26 cellular contexts compared by ENCODE assay signal in genomic region chr5:39605145-39605544, GRCh38.
DNase-seq lines count a peak whose midpoint lies in the region; ATAC-seq, FAIRE-seq and TF ChIP-seq lines count a peak whose summit lies in the region.
"Had no signal": no experiment of that assay in that cellular context is flagged by ENCODE, and none has a peak within 500 bp of the region (broad histone marks: within the 10 kb centered on the region; RNA-seq: fewer than 3 reads in every experiment).

No MANE protein-coding gene starts in this region.

- TF ChIP-seq CTCF in HepG2 (CRISPR knock-in tag; IDR thresholded peaks at IDR 0.05) (no peak), right lobe of liver (IDR thresholded peaks at IDR 0.05) (no peak), PC-3 (conservative IDR thresholded peaks at IDR 0.05; ENCODE audit: low read depth, low read length) (no peak), GM12878 (IDR thresholded peaks at IDR 0.05 in 2 of 3, conservative IDR thresholded peaks at IDR 0.05 in 1 of 3; ENCODE audit: control insufficient read depth in 2 of 3, extremely low read depth in 1 of 3, insufficient read depth in 1 of 3, low read depth in 3 of 3, low read length in 3 of 3) (no peak), RWPE1 (conservative IDR thresholded peaks at IDR 0.05; ENCODE audit: low read depth) (no peak)

- in situ Hi-C loops in HepG2 (cut with HindIII; ENCODE audit: extremely low pct_ligation_motif_present, low pct_unique_long_range_greater_than_20kb) (loop anchor here (10.0 kb wide), 1 partner anchor 90 kb away; no protein-coding TSS in a partner anchor), GM12878 (cut with MboI) (no loop called here)

- H3K27ac ChIP-seq in HepG2 (ENCODE audit: extremely low read length, insufficient read depth, low read length) (no peak overlapping the region), right lobe of liver (no peak overlapping the region), PC-3 (ENCODE audit: low read length) (peak overlapping the region; percentile 71), GM12878 (ENCODE audit: control insufficient read depth, insufficient read depth) (no peak overlapping the region), RWPE1 (no peak overlapping the region)

- no peak for TF ChIP-seq EP300 in HepG2 (IDR thresholded peaks at IDR 0.05; ENCODE audit: low read depth in 2 of 2, low read length in 2 of 2)
- no peak for TF ChIP-seq EP300 in HepG2 (CRISPR knock-in tag; IDR thresholded peaks at IDR 0.05; ENCODE audit: borderline replicate concordance)
- TF ChIP-seq EP300 in GM12878 (IDR thresholded peaks at IDR 0.05; ENCODE audit: borderline replicate concordance in 1 of 2, control insufficient read depth in 1 of 2, low read depth in 2 of 2, low read length in 2 of 2) = no peak

- intact Hi-C loops in HepG2 (cut with micrococcal nuclease; ENCODE audit: unreplicated experiment) (no loop called here), right lobe of liver (cut with DNase I) (no loop called here), PC-3 (cut with micrococcal nuclease) (no loop called here), GM12878 (cut with micrococcal nuclease; ENCODE audit: unreplicated experiment) (no loop called here)

- BruUV-seq in HepG2 (replicated peaks; lab: Mats Ljungman, UMichigan) = no TSS peak
- no TSS peak for BruUV-seq in PC-3 (replicated peaks; lab: Mats Ljungman, UMichigan)
- BruUV-seq in GM12878 (replicated peaks; lab: Mats Ljungman, UMichigan) = no TSS peak

- no peak for ATAC-seq in HepG2
- ATAC-seq in right lobe of liver = no peak
- no peak for ATAC-seq in PC-3
- peak; percentile 25; the same call in 1 of the 3 replicates for ATAC-seq in GM12878
- ATAC-seq in GM18517 (IDR thresholded peaks at IDR 0.05; ENCODE audit: unreplicated experiment) = no peak
- ATAC-seq: SK-N-SH treated with all-trans-retinoic acid at 6 μM for 48 hours, T-helper 17 cell had no signal

- no peak for FAIRE-seq in HepG2 (lab: Jason Lieb, UNC)
- FAIRE-seq in GM12878 (lab: Jason Lieb, UNC) = no peak
- peak; percentile 42 for FAIRE-seq in urothelium cell line (lab: Jason Lieb, UNC)

- DNase-seq in HepG2 (ENCODE audit: low spot score) = no peak
- no peak for DNase-seq in right lobe of liver
- DNase-seq in PC-3 = no peak
- no peak for DNase-seq in GM12878 (ENCODE audit: low read depth, low spot score)
- DNase-seq in urothelium cell line (ENCODE audit: low spot score) = no peak
- DNase-seq in NCI-H2081 treated with DMSO at 0.1 percent for 48 hours (lab: John Stamatoyannopoulos, UW) = no peak
- DNase-seq in RWPE1 (ENCODE audit: low spot score) = no peak
- DNase-seq: C1 segment of cervical spinal cord; CD4-positive, alpha-beta memory T cell; COR-L47; DMS79; EL; GDM1; GOT3; HCEC 1CT; NCI-H1092; NCI-H1417 treated with DMSO at 0.1 percent for 48 hours; NCI-H187; NCI-H2107; NCI-H526; NCI-H82; RPMI8226; SIG-M5; T-helper 17 cell had no signal

- H3K9ac ChIP-seq in HepG2 (ENCODE audit: insufficient read depth, low read depth, low read length) = no peak overlapping the region
- H3K9ac ChIP-seq in PC-3 (ENCODE audit: low read length) = peak overlapping the region; percentile 28; the same call in 1 of the 2 replicates
- no peak overlapping the region for H3K9ac ChIP-seq in GM12878 (ENCODE audit: control insufficient read depth, insufficient read depth, low read length)

- CTCF ChIA-PET in HepG2 (lab: Yijun Ruan, JAX; ENCODE audit: low intra/inter-chr PET ratio, low total read pairs) = no interaction called here
- CTCF ChIA-PET in PC-3 (lab: Charles Lee) = no interaction called here
- CTCF ChIA-PET in GM12878 (lab: Yijun Ruan, JAX) = interaction anchor here (1.6 kb wide), 1 partner anchor 10 kb away, joined by 4 read pairs; no protein-coding TSS in a partner anchor
- CTCF ChIA-PET in RWPE1 (lab: Yijun Ruan, JAX) = interaction anchor here (0.7 kb wide), 1 partner anchor 245 kb away, joined by 3 read pairs; no protein-coding TSS in a partner anchor

- H3K4me1 ChIP-seq in HepG2 (ENCODE audit: insufficient read depth, low read length) = no peaks in the 10 kb centered on the region
- H3K4me1 ChIP-seq in right lobe of liver = no peaks in the 10 kb centered on the region
- peaks cover 30% of the 10 kb centered on the region for H3K4me1 ChIP-seq in PC-3 (ENCODE audit: insufficient read depth, low read length)
- no peaks in the 10 kb centered on the region for H3K4me1 ChIP-seq in GM12878 (ENCODE audit: control insufficient read depth, insufficient read depth, low read length)

- no peaks in the 10 kb centered on the region for H3K9me2 ChIP-seq in PC-3 (replicated peaks; ENCODE audit: low read length)

- H3K4me3 ChIP-seq in HepG2 (replicated peaks in 1 of 3; ENCODE audit: insufficient read depth in 1 of 3, low read depth in 2 of 3, low read length in 3 of 3) = no peak overlapping the region
- no peak overlapping the region for H3K4me3 ChIP-seq in right lobe of liver
- no peak overlapping the region for H3K4me3 ChIP-seq in PC-3 (ENCODE audit: low read length)
- H3K4me3 ChIP-seq in GM12878 = no peak overlapping the region

- POLR2A ChIA-PET in HepG2 (lab: Yijun Ruan, JAX) = no interaction called here
- POLR2A ChIA-PET in PC-3 (lab: Charles Lee; ENCODE audit: unreplicated experiment) = interaction anchor here (0.6 kb wide), 1 partner anchor 425 kb away, joined by 8 read pairs; no protein-coding TSS in a partner anchor
- POLR2A ChIA-PET in GM12878 (lab: Charles Lee) = no interaction called here
- POLR2A ChIA-PET in RWPE1 (lab: Yijun Ruan, JAX; ENCODE audit: low non-redundant PET) = no interaction called here

- no peak overlapping the region for H3K4me2 ChIP-seq in HepG2 (ENCODE audit: low read depth, low read length)
- no peak overlapping the region for H3K4me2 ChIP-seq in PC-3 (ENCODE audit: low read length)
- H3K4me2 ChIP-seq in GM12878 (ENCODE audit: control insufficient read depth, insufficient read depth) = no peak overlapping the region

- H3K36me3 ChIP-seq in HepG2 (replicated peaks in 1 of 2; ENCODE audit: control insufficient read depth in 1 of 2, insufficient read depth in 2 of 2, low read length in 2 of 2) (no peaks in the 10 kb centered on the region), right lobe of liver (no peaks in the 10 kb centered on the region), PC-3 (ENCODE audit: low read depth, low read length) (no peaks in the 10 kb centered on the region), GM12878 (ENCODE audit: control insufficient read depth in 2 of 2, insufficient read depth in 2 of 2, low read length in 1 of 2) (no peaks in the 10 kb centered on the region)

- no peak overlapping the region for H2AFZ ChIP-seq in HepG2 (ENCODE audit: low read length)
- no peak overlapping the region for H2AFZ ChIP-seq in PC-3 (ENCODE audit: low read length)
- H2AFZ ChIP-seq in GM12878 (ENCODE audit: control insufficient read depth, low read depth, low read length) = no peak overlapping the region

- TF ChIP-seq POLR2A in HepG2 (IDR thresholded peaks at IDR 0.05; ENCODE audit: insufficient read depth in 1 of 2, low read depth in 2 of 2, low read length in 2 of 2) (no peak), right lobe of liver (IDR thresholded peaks at IDR 0.05) (no peak), GM12878 (IDR thresholded peaks at IDR 0.05; ENCODE audit: low read depth, low read length) (no peak)

- 44% methylated on average over 5 of the region's 5 CpGs for WGBS in HepG2 (ENCODE audit: low lambda C conversion rate)
- WGBS in right lobe of liver (ENCODE audit: insufficient coverage, low coverage, low lambda C conversion rate, missing lambda C conversion rate) = 94% methylated on average over 5 of the region's 5 CpGs
- 54% methylated on average over 5 of the region's 5 CpGs for WGBS in GM12878 (ENCODE audit: insufficient coverage, insufficient replicate concordance, low lambda C conversion rate, missing lambda C conversion rate)

- no peaks in the 10 kb centered on the region for H4K20me1 ChIP-seq in HepG2 (ENCODE audit: insufficient read depth, low read length)
- no peaks in the 10 kb centered on the region for H4K20me1 ChIP-seq in PC-3 (ENCODE audit: low read length)
- H4K20me1 ChIP-seq in GM12878 (ENCODE audit: control insufficient read depth, insufficient read depth) = no peaks in the 10 kb centered on the region

- H3K79me2 ChIP-seq in HepG2 (ENCODE audit: insufficient read depth, low read length) = no peaks in the 10 kb centered on the region
- no peaks in the 10 kb centered on the region for H3K79me2 ChIP-seq in PC-3 (ENCODE audit: low read length)
- no peaks in the 10 kb centered on the region for H3K79me2 ChIP-seq in GM12878 (ENCODE audit: control insufficient read depth, insufficient read depth, low read length)

- SMC1A ChIA-PET in GM12878 (lab: Charles Lee; ENCODE audit: uncharacterized antibody, unreplicated experiment) = interaction anchor here (1.0 to 1.5 kb wide), 2 partner anchors 8 to 9 kb away, joined by 3 to 10 read pairs; no protein-coding TSS in a partner anchor

- RAD21 ChIA-PET in GM12878 (lab: Charles Lee; ENCODE audit: unreplicated experiment) = no interaction called here

- TF ChIP-seq RAD21 in HepG2 (CRISPR knock-in tag; IDR thresholded peaks at IDR 0.05) (no peak), GM12878 (IDR thresholded peaks at IDR 0.05; ENCODE audit: insufficient read depth, low read depth, low read length) (no peak)

- H3K9me3 ChIP-seq in HepG2 (ENCODE audit: low read length) (no peaks in the 10 kb centered on the region), right lobe of liver (no peaks in the 10 kb centered on the region), PC-3 (ENCODE audit: low read length) (no peaks in the 10 kb centered on the region), GM12878 (replicated peaks; ENCODE audit: control insufficient read depth, insufficient read depth, low read length) (no peaks in the 10 kb centered on the region)

- no peaks in the 10 kb centered on the region for H3K27me3 ChIP-seq in HepG2 (ENCODE audit: control insufficient read depth in 1 of 2, insufficient read depth in 2 of 2, low read length in 2 of 2)
- no peaks in the 10 kb centered on the region for H3K27me3 ChIP-seq in right lobe of liver
- H3K27me3 ChIP-seq in PC-3 (ENCODE audit: low read length) = no peaks in the 10 kb centered on the region
- peaks cover 0 to 2% of the 10 kb centered on the region in 2 experiments; a peak in 1 of 4 replicates for H3K27me3 ChIP-seq in GM12878 (replicated peaks in 1 of 2; ENCODE audit: control insufficient read depth in 2 of 2, insufficient read depth in 2 of 2, low read length in 1 of 2)

- H3F3A ChIP-seq in PC-3 (ENCODE audit: low read length, unreplicated experiment) = no peaks in the 10 kb centered on the region

TF ChIP-seq in HepG2, 621 proteins besides CTCF, POLR2A, EP300 and RAD21 (continues in another document):
- no peak for TF ChIP-seq ZNF451 (CRISPR knock-in tag; IDR thresholded peaks at IDR 0.05)
- no peak for TF ChIP-seq ZNF773 (CRISPR knock-in tag; IDR thresholded peaks at IDR 0.05; ENCODE audit: borderline replicate concordance)
- TF ChIP-seq FOSL2 (CRISPR knock-in tag; IDR thresholded peaks at IDR 0.05) = no peak

TF ChIP-seq in GM12878, 131 proteins besides CTCF, POLR2A, EP300 and RAD21:
- TF ChIP-seq MEF2A (IDR thresholded peaks at IDR 0.05; ENCODE audit: insufficient read depth, low read depth, low read length) = no peak
- TF ChIP-seq CHD1 (IDR thresholded peaks at IDR 0.05; ENCODE audit: low read depth, low read length) = no peak
- TF ChIP-seq FOXK2 (IDR thresholded peaks at IDR 0.05) = no peak

Comparison
In these comparisons a context has a peak if more than half of its experiments do, and no peak if none do; other contexts are left out.
1. CTCF ChIA-PET loops: an anchor here in GM12878 (1.6 kb wide) and RWPE1 (0.7 kb wide); none called in HepG2 and PC-3.